ENCODE assay signal across 8 cellular contexts in genomic region chr2:174634130-174635014, GRCh38. TPM values are rescaled to one million over a fixed set of nuclear protein-coding genes. Genes with fewer than 3 reads are reported as not detected.
A peak's percentile ranks its signal among the peaks of the same experiment; 100 is the strongest.
DNase-seq lines count a peak whose midpoint lies in the region; ATAC-seq, FAIRE-seq and TF ChIP-seq lines count a peak whose summit lies in the region.

No MANE protein-coding gene starts in this region.

- no peak for FAIRE-seq in pancreas (lab: Jason Lieb, UNC)

- intact Hi-C loops in Right ventricle myocardium inferior (cut with DNase I), result no loop called here
- intact Hi-C loops in cardiac septum (cut with DNase I), result loop anchor here (5.0 kb wide), 1 partner anchor 48 kb away; no protein-coding TSS in a partner anchor
- intact Hi-C loops in pancreas (cut with DNase I), result no loop called here

- peaks cover 0 to 3% (median 0%) of the 10 kb centered on the region in 3 donors for H3K4me1 ChIP-seq in pancreas

- DNase-seq in Right ventricle myocardium inferior (ENCODE audit: missing footprints) (no peak), cardiac septum (ENCODE audit: low spot score) (no peak), UCSD-AML1 (lab: John Stamatoyannopoulos, UW; ENCODE audit: unreplicated experiment) (peak; percentile 63), pancreas (no peak), AG08395 (ENCODE audit: low spot score) (no peak), NCI-H1417 treated with DMSO at 0.1 percent for 48 hours (lab: John Stamatoyannopoulos, UW) (no peak)
- DNase-seq in effector CD8-positive, alpha-beta T cell (lab: John Stamatoyannopoulos, UW), result peak; percentile 7

- WGBS in pancreas, 2 donors, result 80 to 81% methylated on average over 13 of the region's 13 CpGs

- H3K27me3 ChIP-seq in pancreas, result no peaks in the 10 kb centered on the region

- H3K4me3 ChIP-seq in pancreas, result peak overlapping the region in 1 of 4 donors; percentile 27

- TF ChIP-seq CTCF in pancreas (IDR thresholded peaks at IDR 0.05), result no peak

- ATAC-seq in Right ventricle myocardium inferior (peak; percentile 62), HG03280 (IDR thresholded peaks at IDR 0.05; ENCODE audit: unreplicated experiment) (peak; percentile 68), pancreas (peak in 3 of 4 donors; percentile 40 to 75 (median 62))

- no peaks in the 10 kb centered on the region for H3K9me3 ChIP-seq in pancreas

- H3K27ac ChIP-seq in pancreas, result peak overlapping the region in 2 of 4 donors; percentile 15 to 62

- no peaks in the 10 kb centered on the region for H3K36me3 ChIP-seq in pancreas

RNA-seq across cellular contexts. Expression of gene WIPF1, which starts 36.8 kb away (rescaled TPM):
- total RNA-seq in Right ventricle myocardium inferior, result 19.4 TPM
- 20.9 TPM for total RNA-seq in cardiac septum
- 10 to 100 TPM in 3 of 6 donors, 1 to 10 TPM in 3; 5.2 to 26.8 (median 9.0) TPM for total RNA-seq in pancreas
- 1 to 10 TPM; 4.7 to 6.2 TPM for polyA plus RNA-seq in pancreas

Comparison
In these comparisons a context has a peak if more than half of its experiments do, and no peak if none do; other contexts are left out.
1. DNase-seq: peak in UCSD-AML1 (single experiment) and effector CD8-positive, alpha-beta T cell (single experiment); none in Right ventricle myocardium inferior (single experiment), cardiac septum (single experiment), pancreas (0 of 6), AG08395 (single experiment) and NCI-H1417 treated with DMSO at 0.1 percent for 48 hours (single experiment).
2. Peak in every context shown above with its lines, with median percentiles within 50 percentile points of each other: ATAC-seq.